23 cellular contexts compared by ENCODE assay signal in the genomic region with DNA sequence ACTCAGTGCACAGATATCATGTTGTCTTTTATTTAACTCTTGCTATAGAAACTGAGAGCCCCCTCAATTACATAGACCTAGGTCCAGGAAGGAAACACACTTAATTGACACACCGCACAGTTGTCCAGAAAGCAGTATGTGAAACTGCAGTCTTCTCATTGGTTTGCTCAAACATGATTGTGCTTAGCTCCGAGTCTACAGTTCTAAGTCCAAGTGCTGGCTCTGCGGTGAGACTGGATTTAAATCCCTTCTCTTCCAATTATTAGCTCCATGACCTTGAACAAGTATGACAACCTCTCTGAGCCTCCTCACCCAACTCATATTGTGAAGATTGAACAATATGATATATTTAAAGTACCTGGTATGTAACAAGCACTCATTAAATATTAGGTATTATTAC. TPM values are rescaled to one million over a fixed set of nuclear protein-coding genes. Genes with fewer than 3 reads are reported as not detected.
A peak's percentile ranks its signal among the peaks of the same experiment; 100 is the strongest.
DNase-seq lines count a peak whose midpoint lies in the region; ATAC-seq, FAIRE-seq and TF ChIP-seq lines count a peak whose summit lies in the region.
"Had no signal": no experiment of that assay in that cellular context is flagged by ENCODE, and none has a peak within 500 bp of the region (broad histone marks: within the 10 kb centered on the region; RNA-seq: fewer than 3 reads in every experiment).

No MANE protein-coding gene starts in this region.

- intact Hi-C loops in left colon (cut with DNase I, micrococcal nuclease) (no loop called here), pancreas (cut with DNase I) (no loop called here), left cardiac atrium (cut with DNase I) (no loop called here)
- intact Hi-C loops in activated T-helper 1 cell treated with anti-CD3 and anti-CD28 coated beads, Interleukin-12 subunit alpha, Interleukin-12 subunit beta, Interleukin-2, Interleukin-4 antibody, amounts not matched to agents 30 ng/mL and 10 ng/mL and 1 ng/mL, durations not matched to agents 14 hours and 24 hours and 36 hours (cut with micrococcal nuclease): no loop called here

- peak overlapping the region; percentile 57 to 69 for H3K27ac ChIP-seq in liver (ENCODE audit: low read depth in 1 of 2, low read length in 2 of 2)
- H3K27ac ChIP-seq in pancreas: peak overlapping the region; percentile 23 to 68 (median 46)

- H3K36me3 ChIP-seq in liver (ENCODE audit: control insufficient read depth in 4 of 4, insufficient read depth in 3 of 4, low read depth in 1 of 4, low read length in 3 of 4) (no peaks in the 10 kb centered on the region), pancreas (no peaks in the 10 kb centered on the region)

- DNase-seq in left colon (no peak), pancreas (no peak), erythroblast (lab: John Stamatoyannopoulos, UW) (no peak), left cardiac atrium (no peak), GOT3 (lab: John Stamatoyannopoulos, UW) (no peak)
- no peak for DNase-seq in activated T-helper 1 cell treated with anti-CD3 and anti-CD28 coated beads, Interleukin-12 subunit alpha, Interleukin-12 subunit beta, Interleukin-2, Interleukin-4 antibody, amounts not matched to agents 30 ng/mL and 10 ng/mL and 1 ng/mL, durations not matched to agents 14 hours and 24 hours and 36 hours (ENCODE audit: low spot score)
- DNase-seq: C1 segment of cervical spinal cord; Calu3; CD4-positive, alpha-beta memory T cell; COR-L47; DMS79 treated with DMSO at 0.1 percent for 48 hours; GF-D8; H7; HCEC 1CT had no signal

- H3K4me3 Mint-ChIP-seq in activated T-helper 1 cell treated with anti-CD3 and anti-CD28 coated beads, Interleukin-12 subunit alpha, Interleukin-12 subunit beta, Interleukin-2, Interleukin-4 antibody, amounts not matched to agents 30 ng/mL and 10 ng/mL and 1 ng/mL, durations not matched to agents 14 hours and 24 hours and 36 hours: no peak overlapping the region
- H3K4me3 Mint-ChIP-seq: CD4-positive, alpha-beta memory T cell had no signal

- peak overlapping the region in 1 of 2 donors; percentile 7 for H3K9ac ChIP-seq in liver (ENCODE audit: low read depth in 1 of 2, low read length in 2 of 2)

- H3K36me3 Mint-ChIP-seq in activated T-helper 1 cell treated with anti-CD3 and anti-CD28 coated beads, Interleukin-12 subunit alpha, Interleukin-12 subunit beta, Interleukin-2, Interleukin-4 antibody, amounts not matched to agents 30 ng/mL and 10 ng/mL and 1 ng/mL, durations not matched to agents 14 hours and 24 hours and 36 hours (ENCODE audit: low read depth): peaks cover 1% of the 10 kb centered on the region
- H3K36me3 Mint-ChIP-seq: CD4-positive, alpha-beta memory T cell had no signal

- H3K9me3 Mint-ChIP-seq in activated T-helper 1 cell treated with anti-CD3 and anti-CD28 coated beads, Interleukin-12 subunit alpha, Interleukin-12 subunit beta, Interleukin-2, Interleukin-4 antibody, amounts not matched to agents 30 ng/mL and 10 ng/mL and 1 ng/mL, durations not matched to agents 14 hours and 24 hours and 36 hours: no peaks in the 10 kb centered on the region
- H3K9me3 Mint-ChIP-seq: CD4-positive, alpha-beta memory T cell had no signal

- H3K27me3 ChIP-seq in liver (ENCODE audit: control insufficient read depth in 4 of 4, insufficient read depth in 4 of 4, low read length in 3 of 4) (no peaks in the 10 kb centered on the region), pancreas (no peaks in the 10 kb centered on the region)

- FAIRE-seq in pancreas (lab: Jason Lieb, UNC): no peak
- FAIRE-seq: GM12891, GM18507, H1 had no signal

- peaks cover 11% of the 10 kb centered on the region for H3K4me1 Mint-ChIP-seq in activated T-helper 1 cell treated with anti-CD3 and anti-CD28 coated beads, Interleukin-12 subunit alpha, Interleukin-12 subunit beta, Interleukin-2, Interleukin-4 antibody, amounts not matched to agents 30 ng/mL and 10 ng/mL and 1 ng/mL, durations not matched to agents 14 hours and 24 hours and 36 hours (ENCODE audit: low read depth)

- H3K4me3 ChIP-seq in liver (ENCODE audit: low read depth in 1 of 3, low read length in 3 of 3): no peak overlapping the region
- H3K4me3 ChIP-seq in pancreas: no peak overlapping the region

- 37% methylated on average over 3 of the region's 3 CpGs for WGBS in liver
- WGBS in pancreas, 2 donors: 41 to 46% methylated on average over 3 of the region's 3 CpGs

- TF ChIP-seq CTCF in liver (IDR thresholded peaks at IDR 0.05; ENCODE audit: low read depth, low read length, missing input control) (no peak), pancreas (IDR thresholded peaks at IDR 0.05) (no peak)

- peaks cover 5% of the 10 kb centered on the region for H3K27me3 Mint-ChIP-seq in activated T-helper 1 cell treated with anti-CD3 and anti-CD28 coated beads, Interleukin-12 subunit alpha, Interleukin-12 subunit beta, Interleukin-2, Interleukin-4 antibody, amounts not matched to agents 30 ng/mL and 10 ng/mL and 1 ng/mL, durations not matched to agents 14 hours and 24 hours and 36 hours (ENCODE audit: insufficient read depth)

- TF ChIP-seq POLR2A in erythroblast (IDR thresholded peaks at IDR 0.05; ENCODE audit: low read length): no peak

- no peaks in the 10 kb centered on the region for H3K9me3 ChIP-seq in liver (ENCODE audit: control insufficient read depth in 4 of 4, low read length in 3 of 4)
- H3K9me3 ChIP-seq in pancreas: no peaks in the 10 kb centered on the region

- ATAC-seq in left colon (peak; percentile 48), pancreas (peak in 3 of 4 donors; percentile 17 to 38 (median 31)), left cardiac atrium (no peak)

- TF ChIP-seq RAD21 in liver (IDR thresholded peaks at IDR 0.05): no peak

- H3K27ac Mint-ChIP-seq in activated T-helper 1 cell treated with anti-CD3 and anti-CD28 coated beads, Interleukin-12 subunit alpha, Interleukin-12 subunit beta, Interleukin-2, Interleukin-4 antibody, amounts not matched to agents 30 ng/mL and 10 ng/mL and 1 ng/mL, durations not matched to agents 14 hours and 24 hours and 36 hours: no peak overlapping the region
- H3K27ac Mint-ChIP-seq: CD4-positive, alpha-beta memory T cell had no signal

- peaks cover 17 to 56% (median 41%) of the 10 kb centered on the region in 4 donors for H3K4me1 ChIP-seq in liver (ENCODE audit: control insufficient read depth in 4 of 4, insufficient read depth in 4 of 4, low read length in 3 of 4)
- peaks cover 12 to 29% (median 22%) of the 10 kb centered on the region in 3 donors for H3K4me1 ChIP-seq in pancreas

TF ChIP-seq in liver, 16 proteins besides CTCF, POLR2A, EP300 and RAD21 (continues in another document):
- TF ChIP-seq JUND (IDR thresholded peaks at IDR 0.05): peak in 1 of 2 donors; percentile 19
- no peak for TF ChIP-seq MAX (IDR thresholded peaks at IDR 0.05)
- no peak for TF ChIP-seq TAF1 (conservative IDR thresholded peaks at IDR 0.05)
- peak in 1 of 2 donors; percentile 20 for TF ChIP-seq RXRA (IDR thresholded peaks at IDR 0.05)
- no peak for TF ChIP-seq YY1 (IDR thresholded peaks at IDR 0.05)
- TF ChIP-seq HNF4G (IDR thresholded peaks at IDR 0.05): peak; percentile 38
- TF ChIP-seq FOXA2 (IDR thresholded peaks at IDR 0.05): no peak
- peak; percentile 69 for TF ChIP-seq SP1 (IDR thresholded peaks at IDR 0.05)

RNA-seq across cellular contexts. Expression of gene AHSG, which starts 19.0 kb away (rescaled TPM):
- total RNA-seq in left colon: not detected
- total RNA-seq in liver: 1,000 to 10,000 TPM in 1 of 2 donors, 100 to 1,000 TPM in 1; 965 to 4,470 TPM
- 1,000 to 10,000 TPM; 1,784 to 2,316 TPM for polyA plus RNA-seq in liver
- 1 to 10 TPM in 1 of 6 donors, under 1 TPM in 2, not detected in 3; 0.12 to 1.8 (median 0.19) TPM for total RNA-seq in pancreas
- polyA plus RNA-seq in pancreas: under 1 TPM in 1 of 2 donors, not detected in 1; 0.30 TPM
- total RNA-seq in left cardiac atrium: under 1 TPM; 0.13 to 0.15 TPM
- 0.16 TPM in 1 of 2 replicates, not detected in the other for total RNA-seq in activated T-helper 1 cell treated with anti-CD3 and anti-CD28 coated beads, Interleukin-12 subunit alpha, Interleukin-12 subunit beta, Interleukin-2, Interleukin-4 antibody, amounts not matched to agents 30 ng/mL and 10 ng/mL and 1 ng/mL, durations not matched to agents 14 hours and 24 hours and 36 hours
- total RNA-seq: A172; CD4-positive, alpha-beta memory T cell; Daoy; G401; H7 had no signal
- polyA plus RNA-seq: BJ; CD4-positive, alpha-beta memory T cell had no signal

RNA-seq across cellular contexts. Expression of gene DNAJB11, which starts 23.3 kb away (rescaled TPM):
- total RNA-seq in left colon (10 to 100 TPM; 39.8 to 49.3 TPM), liver (100 to 1,000 TPM in 1 of 2 donors, 10 to 100 TPM in 1; 30.2 to 101 TPM), pancreas (10 to 100 TPM; 21.9 to 33.2 (median 30.2) TPM), left cardiac atrium (10 to 100 TPM; 43.6 to 52.8 TPM)
- polyA plus RNA-seq in liver (10 to 100 TPM; 44.7 to 67.3 TPM), pancreas (10 to 100 TPM; 37.1 to 52.6 TPM)
- total RNA-seq in activated T-helper 1 cell treated with anti-CD3 and anti-CD28 coated beads, Interleukin-12 subunit alpha, Interleukin-12 subunit beta, Interleukin-2, Interleukin-4 antibody, amounts not matched to agents 30 ng/mL and 10 ng/mL and 1 ng/mL, durations not matched to agents 14 hours and 24 hours and 36 hours: 71.0 and 75.8 TPM in 2 replicates

RNA-seq across cellular contexts. Expression of gene TBCCD1, which starts 26.7 kb away (rescaled TPM):
- total RNA-seq in left colon (10 to 100 TPM; 10.0 to 10.7 TPM), liver (10 to 100 TPM; 15.5 to 16.2 TPM), pancreas (1 to 10 TPM; 3.8 to 7.4 (median 5.5) TPM), left cardiac atrium (1 to 10 TPM; 6.8 to 7.8 TPM)
- polyA plus RNA-seq in liver (1 to 10 TPM; 4.9 to 5.6 TPM), pancreas (1 to 10 TPM; 2.6 to 4.2 TPM)
- total RNA-seq in activated T-helper 1 cell treated with anti-CD3 and anti-CD28 coated beads, Interleukin-12 subunit alpha, Interleukin-12 subunit beta, Interleukin-2, Interleukin-4 antibody, amounts not matched to agents 30 ng/mL and 10 ng/mL and 1 ng/mL, durations not matched to agents 14 hours and 24 hours and 36 hours: 17.7 and 19.2 TPM in 2 replicates

RNA-seq across cellular contexts. Expression of gene FETUB, which starts 46.3 kb away (rescaled TPM):
- not detected for total RNA-seq in left colon
- 10 to 100 TPM in 1 of 2 donors, 1 to 10 TPM in 1; 3.1 to 10.8 TPM for total RNA-seq in liver
- 10 to 100 TPM in 1 of 2 donors, 1 to 10 TPM in 1; 8.0 to 28.6 TPM for polyA plus RNA-seq in liver
- total RNA-seq in pancreas: not detected
- polyA plus RNA-seq in pancreas: not detected
- total RNA-seq in left cardiac atrium: not detected
- not detected in 2 replicates for total RNA-seq in activated T-helper 1 cell treated with anti-CD3 and anti-CD28 coated beads, Interleukin-12 subunit alpha, Interleukin-12 subunit beta, Interleukin-2, Interleukin-4 antibody, amounts not matched to agents 30 ng/mL and 10 ng/mL and 1 ng/mL, durations not matched to agents 14 hours and 24 hours and 36 hours
- total RNA-seq: A673; Calu3; CD4-positive, alpha-beta memory T cell; Daoy; G401; H1; H7 had no signal
- polyA plus RNA-seq: BJ; CD4-positive, alpha-beta memory T cell had no signal

RNA-seq across cellular contexts. Expression of gene CRYGS, which starts 49.7 kb away (rescaled TPM):
- total RNA-seq in left colon: 1 to 10 TPM; 1.5 to 2.9 TPM
- total RNA-seq in liver: 1 to 10 TPM; 1.2 to 3.6 TPM
- polyA plus RNA-seq in liver: 1 to 10 TPM in 1 of 2 donors, under 1 TPM in 1; 0.53 to 1.2 TPM
- total RNA-seq in pancreas: 1 to 10 TPM; 1.2 to 3.0 (median 1.8) TPM
- polyA plus RNA-seq in pancreas: 10 to 100 TPM; 11.0 to 16.6 TPM
- 1 to 10 TPM in 1 of 2 donors, under 1 TPM in 1; 0.94 to 2.0 TPM for total RNA-seq in left cardiac atrium
- total RNA-seq in activated T-helper 1 cell treated with anti-CD3 and anti-CD28 coated beads, Interleukin-12 subunit alpha, Interleukin-12 subunit beta, Interleukin-2, Interleukin-4 antibody, amounts not matched to agents 30 ng/mL and 10 ng/mL and 1 ng/mL, durations not matched to agents 14 hours and 24 hours and 36 hours: 3.2 TPM in 2 replicates

Comparison
In these comparisons a context has a peak if more than half of its experiments do, and no peak if none do; other contexts are left out.
1. ATAC-seq: peak in left colon (single experiment) and pancreas (3 of 4); none in left cardiac atrium (0 of 2).
2. RNA of gene AHSG, which starts 19.0 kb away (total RNA-seq): 965 to 4,470 TPM in liver; 0.16 TPM in activated T-helper 1 cell treated with anti-CD3 and anti-CD28 coated beads, Interleukin-12 subunit alpha, Interleukin-12 subunit beta, Interleukin-2, Interleukin-4 antibody, amounts not matched to agents 30 ng/mL and 10 ng/mL and 1 ng/mL, durations not matched to agents 14 hours and 24 hours and 36 hours, 0.13 to 0.15 TPM in left cardiac atrium, 0.12 to 1.8 TPM in pancreas and not detected in left colon; every median in the first group is over 100 times any median in the second.